ENCODE assay signal across 8 cellular contexts in the genomic region with DNA sequence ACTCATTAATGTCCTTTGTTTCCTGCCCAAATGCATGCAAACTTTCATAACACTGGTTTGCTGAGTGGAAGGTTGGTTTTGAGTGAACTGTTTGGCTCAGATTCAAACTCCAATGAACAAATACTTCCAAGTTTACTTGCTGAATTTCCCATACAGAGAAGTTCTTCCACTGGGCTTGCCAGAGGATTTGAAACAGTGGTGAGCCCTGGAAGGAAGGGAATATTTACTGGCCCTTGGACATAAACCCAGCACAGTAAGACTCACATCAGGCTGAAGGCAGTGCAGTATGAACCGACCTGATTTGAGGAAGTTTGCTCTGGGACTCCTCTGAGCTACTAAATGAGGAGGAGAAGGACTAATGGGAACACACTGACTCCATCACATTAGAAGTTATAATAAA. TPM values are rescaled to one million over a fixed set of nuclear protein-coding genes. Genes with fewer than 3 reads are reported as not detected.
A peak's percentile ranks its signal among the peaks of the same experiment; 100 is the strongest.
DNase-seq lines count a peak whose midpoint lies in the region; ATAC-seq and TF ChIP-seq lines count a peak whose summit lies in the region.

No MANE protein-coding gene starts in this region.

- no peak for TF ChIP-seq CTCF in adrenal gland (IDR thresholded peaks at IDR 0.05)
- TF ChIP-seq CTCF in heart left ventricle (IDR thresholded peaks at IDR 0.05) = no peak
- TF ChIP-seq CTCF in prostate gland (IDR thresholded peaks at IDR 0.05) = no peak

- H3K27ac ChIP-seq in adrenal gland (peak overlapping the region; percentile 95 to 97 (median 96)), heart left ventricle (peak overlapping the region; percentile 91 to 99 (median 95)), prostate gland (peak overlapping the region; percentile 88 to 90)

- H3K27me3 ChIP-seq in adrenal gland = no peaks in the 10 kb centered on the region
- no peaks in the 10 kb centered on the region for H3K27me3 ChIP-seq in heart left ventricle
- no peaks in the 10 kb centered on the region for H3K27me3 ChIP-seq in prostate gland (replicated peaks; ENCODE audit: insufficient read depth)

- H3K9me3 ChIP-seq in adrenal gland (replicated peaks in 1 of 3) = no peaks in the 10 kb centered on the region
- H3K9me3 ChIP-seq in heart left ventricle = no peaks in the 10 kb centered on the region
- no peaks in the 10 kb centered on the region for H3K9me3 ChIP-seq in prostate gland

- ATAC-seq in heart left ventricle (peak; percentile 11 to 29 (median 18)), GM21576 (IDR thresholded peaks at IDR 0.05; ENCODE audit: unreplicated experiment) (no peak), HG03378 (IDR thresholded peaks at IDR 0.05; ENCODE audit: unreplicated experiment) (no peak)

- TF ChIP-seq POLR2A in adrenal gland (IDR thresholded peaks at IDR 0.05) (peak in 1 of 2 donors; percentile 58), heart left ventricle (IDR thresholded peaks at IDR 0.05) (no peak), prostate gland (IDR thresholded peaks at IDR 0.05) (no peak)

- H3K4me3 ChIP-seq in adrenal gland = peak overlapping the region in 1 of 4 donors; percentile 3
- peak overlapping the region in 3 of 12 donors; percentile 3 to 22 (median 11) for H3K4me3 ChIP-seq in heart left ventricle
- H3K4me3 ChIP-seq in prostate gland = no peak overlapping the region

- 0 to 31% (median 15%) methylated on average over 1 of the region's 1 CpG for WGBS in adrenal gland, 4 donors
- 5 to 17% (median 17%) methylated on average over 1 of the region's 1 CpG for WGBS in heart left ventricle, 4 donors
- 0% methylated on average over 1 of the region's 1 CpG for WGBS in prostate gland

- DNase-seq in Ammon's horn (ENCODE audit: low spot score) = peak; percentile 33
- DNase-seq in adrenal gland = peak in 4 of 7 donors; percentile 45 to 64 (median 56)
- peak in 2 of 5 donors; percentile 59 to 74 for DNase-seq in heart left ventricle
- peak; percentile 62 for DNase-seq in prostate gland (ENCODE audit: low spot score)
- DNase-seq in KG1 (lab: John Stamatoyannopoulos, UW) = no peak
- DNase-seq in NCI-H1105 treated with DMSO at 0.1 percent for 48 hours (lab: John Stamatoyannopoulos, UW) = no peak

- H3K36me3 ChIP-seq in adrenal gland (replicated peaks in 1 of 2) (no peaks in the 10 kb centered on the region), heart left ventricle (no peaks in the 10 kb centered on the region), prostate gland (no peaks in the 10 kb centered on the region)

- H3K4me1 ChIP-seq in adrenal gland (replicated peaks in 1 of 2) = peaks cover 38 to 69% of the 10 kb centered on the region in 2 donors
- peaks cover 11 to 90% (median 77%) of the 10 kb centered on the region in 12 donors for H3K4me1 ChIP-seq in heart left ventricle
- H3K4me1 ChIP-seq in prostate gland (replicated peaks) = peaks cover 28% of the 10 kb centered on the region

- intact Hi-C loops in adrenal gland (cut with DNase I) (loop anchor here in 1 of 2 donors (10.0 kb wide), 1 partner anchor 117 kb away; the partner anchor contains the start of gene REV3L), heart left ventricle (cut with DNase I) (loop anchor here in 7 of 10 donors (2.0 to 10.0 kb wide), 7 partner anchors 35 to 120 kb away; partner anchors contain the start of gene REV3L (in 5 of the 7)), prostate gland (cut with DNase I) (no loop called here)

RNA-seq across cellular contexts. Expression of gene TRAF3IP2, which starts 3.8 kb away (rescaled TPM):
- total RNA-seq in adrenal gland (10 to 100 TPM; 35.7 to 53.7 (median 46.2) TPM), heart left ventricle (10 to 100 TPM in 8 of 9 donors, 1 to 10 TPM in 1; 7.4 to 19.4 (median 12.9) TPM), prostate gland (10 to 100 TPM; 40.2 to 52.4 TPM)
- polyA plus RNA-seq in adrenal gland (10 to 100 TPM; 32.9 to 70.8 (median 56.9) TPM), heart left ventricle (10 to 100 TPM; 10.5 to 14.4 TPM)

Comparison
In these comparisons a context has a peak if more than half of its experiments do, and no peak if none do; other contexts are left out.
1. DNase-seq: peak in Ammon's horn (single experiment), adrenal gland (4 of 7) and prostate gland (single experiment); none in KG1 (single experiment) and NCI-H1105 treated with DMSO at 0.1 percent for 48 hours (single experiment).
2. ATAC-seq: peak in heart left ventricle (4 of 4); none in GM21576 (single experiment) and HG03378 (single experiment).
3. Peak in every context shown above with its lines, with median percentiles within 50 percentile points of each other: H3K27ac ChIP-seq.